Comparison of ENCODE assay signal across 9 cellular contexts in genomic region chr9:25677301-25678146, GRCh38. TPM values are rescaled to one million over a fixed set of nuclear protein-coding genes. Genes with fewer than 3 reads are reported as not detected.
DNase-seq lines count a peak whose midpoint lies in the region; ATAC-seq and TF ChIP-seq lines count a peak whose summit lies in the region.
"Had no signal": no experiment of that assay in that cellular context is flagged by ENCODE, and none has a peak within 500 bp of the region (broad histone marks: within the 10 kb centered on the region; RNA-seq: fewer than 3 reads in every experiment).

No MANE protein-coding gene starts in this region.

- TF ChIP-seq CTCF in HFFc6 (IDR thresholded peaks at IDR 0.05) (no peak), right atrium auricular region (IDR thresholded peaks at IDR 0.05) (no peak)

- no peaks in the 10 kb centered on the region for H3K9me3 ChIP-seq in right atrium auricular region
- H3K9me3 ChIP-seq: SJSA1 had no signal

- peaks cover 8% of the 10 kb centered on the region; the same call in 1 of the 2 replicates for H3K9me3 Mint-ChIP-seq in HFFc6

- peaks cover 8% of the 10 kb centered on the region; the same call in 1 of the 2 replicates for H3K4me1 Mint-ChIP-seq in HFFc6 (ENCODE audit: low read depth)

- no peaks in the 10 kb centered on the region for H3K27me3 ChIP-seq in right atrium auricular region
- H3K27me3 ChIP-seq: SJSA1 had no signal

- no peaks in the 10 kb centered on the region for H3K36me3 ChIP-seq in right atrium auricular region
- H3K36me3 ChIP-seq: SJSA1 had no signal

- H3K4me3 ChIP-seq in right atrium auricular region: peak overlapping the region; percentile 89 to 93
- H3K4me3 ChIP-seq: SJSA1 had no signal

- peak overlapping the region; percentile 82; the same call in 1 of the 2 replicates for H3K4me3 Mint-ChIP-seq in HFFc6

- intact Hi-C loops in posterior cingulate gyrus (cut with DNase I): no loop called here

- H3K27ac ChIP-seq in right atrium auricular region: peak overlapping the region; percentile 96 to 98
- H3K27ac ChIP-seq: SJSA1 had no signal

- no peak for ATAC-seq in HG02885 (IDR thresholded peaks at IDR 0.05; ENCODE audit: poor library complexity, unreplicated experiment)

- H3K36me3 Mint-ChIP-seq in HFFc6 (ENCODE audit: low read depth): no peaks in the 10 kb centered on the region

- H3K27ac Mint-ChIP-seq in HFFc6: peak overlapping the region; percentile 70; the same call in 1 of the 2 replicates

- no peaks in the 10 kb centered on the region for H3K27me3 Mint-ChIP-seq in HFFc6 (ENCODE audit: insufficient read depth)

- H3K4me1 ChIP-seq in right atrium auricular region: peaks cover 0 to 16% of the 10 kb centered on the region in 2 donors
- H3K4me1 ChIP-seq: SJSA1 had no signal

- peak; percentile 68 for DNase-seq in DMS53 treated with DMSO at 0.1 percent for 48 hours (lab: John Stamatoyannopoulos, UW; ENCODE audit: unreplicated experiment)
- no peak for DNase-seq in HFFc6
- peak; percentile 35 for DNase-seq in NCI-H446 treated with DMSO at 0.1 percent for 48 hours (lab: John Stamatoyannopoulos, UW)
- peak; percentile 84 for DNase-seq in astrocyte of the hippocampus (ENCODE audit: low read depth, low spot score)
- peak; percentile 83 for DNase-seq in right atrium auricular region (ENCODE audit: low spot score)
- DNase-seq in posterior cingulate gyrus: peak; percentile 60 to 97 (median 72)
- no peak for DNase-seq in NCI-H1105 treated with DMSO at 0.1 percent for 48 hours (lab: John Stamatoyannopoulos, UW)

RNA-seq across cellular contexts. Expression of gene TUSC1, which starts 0.7 kb away (rescaled TPM):
- total RNA-seq in HFFc6 (2021; fragmentation: NEBNext Ultra II Directional; extraction: Animal tissue kit (Norgen Biotek cat#: 25700)): 1 to 10 TPM in 4 of 6 experiments, under 1 TPM in 2; 0.31 to 4.0 (median 3.2) TPM
- total RNA-seq in right atrium auricular region: 10 to 100 TPM; 15.4 to 22.7 TPM
- total RNA-seq: SJSA1 had no signal

Comparison
In these comparisons a context has a peak if more than half of its experiments do, and no peak if none do; other contexts are left out.
1. DNase-seq: peak in DMS53 treated with DMSO at 0.1 percent for 48 hours (single experiment), NCI-H446 treated with DMSO at 0.1 percent for 48 hours (single experiment), astrocyte of the hippocampus (single experiment), right atrium auricular region (single experiment) and posterior cingulate gyrus (10 of 10); none in HFFc6 (single experiment) and NCI-H1105 treated with DMSO at 0.1 percent for 48 hours (single experiment).